ENCODE assay signal across 26 cellular contexts in genomic region chr3:69196876-69197275, GRCh38.
A peak's percentile ranks its signal among the peaks of the same experiment; 100 is the strongest.
DNase-seq lines count a peak whose midpoint lies in the region; ATAC-seq and TF ChIP-seq lines count a peak whose summit lies in the region.
"Had no signal": no experiment of that assay in that cellular context is flagged by ENCODE, and none has a peak within 500 bp of the region (broad histone marks: within the 10 kb centered on the region; RNA-seq: fewer than 3 reads in every experiment).

No MANE protein-coding gene starts in this region.

- no peaks in the 10 kb centered on the region for H3K9me2 ChIP-seq in GM23338 (ENCODE audit: insufficient read depth)

- no peak overlapping the region for H3K4me2 ChIP-seq in GM23338

- no peaks in the 10 kb centered on the region for H3K9me3 Mint-ChIP-seq in activated CD4-positive, alpha-beta T cell treated with anti-CD3 and anti-CD28 coated beads, Interleukin-2, amount 10 ng/mL, durations not matched to agents 24 days and 14 days
- no peaks in the 10 kb centered on the region for H3K9me3 Mint-ChIP-seq in GM23338
- no peaks in the 10 kb centered on the region for H3K9me3 Mint-ChIP-seq in activated naive CD8-positive, alpha-beta T cell treated with anti-CD3 and anti-CD28 coated beads, Interleukin-2, amount 10 ng/mL, durations not matched to agents 7 days and 5 days
- H3K9me3 Mint-ChIP-seq: activated CD4-positive, alpha-beta T cell treated with anti-CD3 and anti-CD28 coated beads, Interleukin-2, amount 10 ng/mL, durations not matched to agents 7 days and 5 days; HFFc6; immature natural killer cell; memory B cell had no signal

- peaks cover 74% of the 10 kb centered on the region for H3K36me3 Mint-ChIP-seq in activated CD4-positive, alpha-beta T cell treated with anti-CD3 and anti-CD28 coated beads, Interleukin-2, amount 10 ng/mL, durations not matched to agents 24 days and 14 days (ENCODE audit: low read depth)
- H3K36me3 Mint-ChIP-seq in GM23338 (ENCODE audit: low read depth) = no peaks in the 10 kb centered on the region
- peaks cover 33% of the 10 kb centered on the region for H3K36me3 Mint-ChIP-seq in activated naive CD8-positive, alpha-beta T cell treated with anti-CD3 and anti-CD28 coated beads, Interleukin-2, amount 10 ng/mL, durations not matched to agents 7 days and 5 days
- H3K36me3 Mint-ChIP-seq: memory B cell had no signal

- ATAC-seq in GM23338 (no peak), right cardiac atrium (no peak)
- no peak for ATAC-seq in activated naive CD8-positive, alpha-beta T cell treated with anti-CD3 and anti-CD28 coated beads, Interleukin-2, amount 10 ng/mL, durations not matched to agents 7 days and 5 days (ENCODE audit: low read depth)
- ATAC-seq: foreskin keratinocyte had no signal

- peaks cover 45% of the 10 kb centered on the region for H3K4me1 Mint-ChIP-seq in activated CD4-positive, alpha-beta T cell treated with anti-CD3 and anti-CD28 coated beads, Interleukin-2, amount 10 ng/mL, durations not matched to agents 24 days and 14 days
- H3K4me1 Mint-ChIP-seq in GM23338 = peaks cover 17% of the 10 kb centered on the region
- peaks cover 50% of the 10 kb centered on the region for H3K4me1 Mint-ChIP-seq in activated naive CD8-positive, alpha-beta T cell treated with anti-CD3 and anti-CD28 coated beads, Interleukin-2, amount 10 ng/mL, durations not matched to agents 7 days and 5 days

- no peaks in the 10 kb centered on the region for H3K27me3 ChIP-seq in GM23338 (ENCODE audit: insufficient read depth)
- no peaks in the 10 kb centered on the region for H3K27me3 ChIP-seq in neutrophil
- no peaks in the 10 kb centered on the region for H3K27me3 ChIP-seq in right cardiac atrium (ENCODE audit: control insufficient read depth, insufficient read depth)
- H3K27me3 ChIP-seq: foreskin keratinocyte, right atrium auricular region, SJSA1, tibial artery had no signal

- H3K9me3 ChIP-seq in neutrophil = no peaks in the 10 kb centered on the region
- no peaks in the 10 kb centered on the region for H3K9me3 ChIP-seq in right cardiac atrium (ENCODE audit: control insufficient read depth, low read length)
- H3K9me3 ChIP-seq: right atrium auricular region, SJSA1, tibial artery had no signal

- H3K27ac Mint-ChIP-seq in activated CD4-positive, alpha-beta T cell treated with anti-CD3 and anti-CD28 coated beads, Interleukin-2, amount 10 ng/mL, durations not matched to agents 24 days and 14 days = peak overlapping the region; percentile 99
- H3K27ac Mint-ChIP-seq in GM23338 = no peak overlapping the region
- H3K27ac Mint-ChIP-seq in activated naive CD8-positive, alpha-beta T cell treated with anti-CD3 and anti-CD28 coated beads, Interleukin-2, amount 10 ng/mL, durations not matched to agents 7 days and 5 days = peak overlapping the region; percentile 90
- H3K27ac Mint-ChIP-seq: activated CD4-positive, alpha-beta T cell treated with anti-CD3 and anti-CD28 coated beads, Interleukin-2, amount 10 ng/mL, durations not matched to agents 7 days and 5 days; HFFc6; memory B cell had no signal

- H3K27ac ChIP-seq in GM23338 (ENCODE audit: low read depth) (peak overlapping the region; percentile 55; the same call in 1 of the 2 replicates), neutrophil (peak overlapping the region; percentile 78), right cardiac atrium (ENCODE audit: low read length) (no peak overlapping the region)
- H3K27ac ChIP-seq: foreskin keratinocyte, GM23248, right atrium auricular region, SJSA1, tibial artery, VCaP had no signal

- no peaks in the 10 kb centered on the region for H3F3A ChIP-seq in GM23338 (replicated peaks; ENCODE audit: low read depth)

- POLR2A ChIA-PET in activated naive CD8-positive, alpha-beta T cell treated with anti-CD3 and anti-CD28 coated beads, Interleukin-2, amount 10 ng/mL, durations not matched to agents 7 days and 5 days (lab: Charles Lee) = no interaction called here

- no peak overlapping the region for H3K4me3 ChIP-seq in GM23338
- H3K4me3 ChIP-seq in neutrophil (ENCODE audit: low read depth in 1 of 2, low read length in 1 of 2) = no peak overlapping the region
- H3K4me3 ChIP-seq in right cardiac atrium (ENCODE audit: low read length) = no peak overlapping the region
- H3K4me3 ChIP-seq: GM23248, right atrium auricular region, SJSA1, tibial artery had no signal

- H3K4me1 ChIP-seq in GM23338 (ENCODE audit: insufficient read depth) (peaks cover 28% of the 10 kb centered on the region), neutrophil (ENCODE audit: control insufficient read depth in 1 of 2, insufficient read depth in 1 of 2, low read depth in 1 of 2, low read length in 1 of 2) (peaks cover 49 to 53% of the 10 kb centered on the region in 2 experiments), right cardiac atrium (ENCODE audit: control insufficient read depth, insufficient read depth, low read length) (no peaks in the 10 kb centered on the region)
- H3K4me1 ChIP-seq: SJSA1 had no signal

- H2AFZ ChIP-seq in GM23338 = no peak overlapping the region
- H2AFZ ChIP-seq: GM23248 had no signal

- H3K36me3 ChIP-seq in GM23338 (ENCODE audit: insufficient read depth) (no peaks in the 10 kb centered on the region), neutrophil (peaks cover 40% of the 10 kb centered on the region)
- H3K36me3 ChIP-seq: SJSA1 had no signal

- H3K4me3 Mint-ChIP-seq in activated CD4-positive, alpha-beta T cell treated with anti-CD3 and anti-CD28 coated beads, Interleukin-2, amount 10 ng/mL, durations not matched to agents 24 days and 14 days = peak overlapping the region; percentile 90
- no peak overlapping the region for H3K4me3 Mint-ChIP-seq in GM23338
- peak overlapping the region; percentile 86 for H3K4me3 Mint-ChIP-seq in activated naive CD8-positive, alpha-beta T cell treated with anti-CD3 and anti-CD28 coated beads, Interleukin-2, amount 10 ng/mL, durations not matched to agents 7 days and 5 days
- H3K4me3 Mint-ChIP-seq: activated CD4-positive, alpha-beta T cell treated with anti-CD3 and anti-CD28 coated beads, Interleukin-2, amount 10 ng/mL, durations not matched to agents 7 days and 5 days; HFFc6; memory B cell had no signal

- TF ChIP-seq CTCF in GM23338 (conservative IDR thresholded peaks at IDR 0.05; ENCODE audit: low read depth in 2 of 2) (no peak), neutrophil (IDR thresholded peaks at IDR 0.05) (no peak)

- intact Hi-C loops in activated CD4-positive, alpha-beta T cell treated with anti-CD3 and anti-CD28 coated beads, Interleukin-2, amount 10 ng/mL, durations not matched to agents 24 days and 14 days (cut with micrococcal nuclease) = loop anchor here (10.0 kb wide), 1 partner anchor 162 kb away; no protein-coding TSS in a partner anchor
- intact Hi-C loops in right cardiac atrium (cut with DNase I) = no loop called here

- H4K20me1 ChIP-seq in GM23338 (replicated peaks; ENCODE audit: insufficient read depth) = no peaks in the 10 kb centered on the region

- no peaks in the 10 kb centered on the region for H3K27me3 Mint-ChIP-seq in activated CD4-positive, alpha-beta T cell treated with anti-CD3 and anti-CD28 coated beads, Interleukin-2, amount 10 ng/mL, durations not matched to agents 24 days and 14 days
- no peaks in the 10 kb centered on the region for H3K27me3 Mint-ChIP-seq in GM23338 (ENCODE audit: insufficient read depth, low read depth, poor library complexity)
- H3K27me3 Mint-ChIP-seq in activated naive CD8-positive, alpha-beta T cell treated with anti-CD3 and anti-CD28 coated beads, Interleukin-2, amount 10 ng/mL, durations not matched to agents 7 days and 5 days = no peaks in the 10 kb centered on the region
- H3K27me3 Mint-ChIP-seq: activated CD4-positive, alpha-beta T cell treated with anti-CD3 and anti-CD28 coated beads, Interleukin-2, amount 10 ng/mL, durations not matched to agents 7 days and 5 days had no signal

- WGBS in right cardiac atrium = 93% methylated on average over 3 of the region's 3 CpGs

- no peaks in the 10 kb centered on the region for H3K79me2 ChIP-seq in GM23338 (replicated peaks; ENCODE audit: insufficient read depth)

- DNase-seq in activated CD4-positive, alpha-beta T cell treated with anti-CD3 and anti-CD28 coated beads, Interleukin-2, amount 10 ng/mL, durations not matched to agents 24 days and 14 days = no peak
- DNase-seq in activated CD4-positive, alpha-beta T cell treated with anti-CD3 and anti-CD28 coated beads, Interleukin-2, amount 50 U/mL, for 4 hours = no peak
- DNase-seq in GM23338 (ENCODE audit: low spot score) = no peak
- no peak for DNase-seq in activated naive CD8-positive, alpha-beta T cell treated with anti-CD3 and anti-CD28 coated beads, Interleukin-2, amount 10 ng/mL, durations not matched to agents 7 days and 5 days
- no peak for DNase-seq in putamen (ENCODE audit: low spot score)
- no peak for DNase-seq in right cardiac atrium
- no peak for DNase-seq in germinal center (ENCODE audit: low spot score)
- DNase-seq: activated CD4-positive, alpha-beta T cell treated with anti-CD3 and anti-CD28 coated beads, Interleukin-2, amount 10 ng/mL, durations not matched to agents 7 days and 5 days; DMS53; effector CD4-positive, alpha-beta T cell; foreskin keratinocyte; GDM1; GM23248; HFFc6; hippocampal formation; immature natural killer cell; NCI-H1694 treated with DMSO at 0.1 percent for 48 hours; NCI-H526 treated with DMSO at 0.1 percent for 48 hours; stimulated activated CD4-positive, alpha-beta T cell treated with anti-CD3 and anti-CD28 coated beads, Interleukin-4, amount 100 ng/mL, for 1 hour; stimulated activated naive CD4-positive, alpha-beta T cell; tibial artery had no signal

TF ChIP-seq in GM23338, 12 proteins besides CTCF, POLR2A, EP300 and RAD21 (continues in another document):
- no peak for TF ChIP-seq EZH2 (IDR thresholded peaks at IDR 0.05; ENCODE audit: low read depth, unreplicated experiment)
- TF ChIP-seq POLR2AphosphoS5 (IDR thresholded peaks at IDR 0.05; ENCODE audit: low read depth) = no peak
- no peak for TF ChIP-seq STAT1 (IDR thresholded peaks at IDR 0.05; ENCODE audit: unreplicated experiment)
- no peak for TF ChIP-seq ETS1 (IDR thresholded peaks at IDR 0.05)
- no peak for TF ChIP-seq EZH2phosphoT487 (IDR thresholded peaks at IDR 0.05; ENCODE audit: unreplicated experiment)
